In the genomic region with DNA sequence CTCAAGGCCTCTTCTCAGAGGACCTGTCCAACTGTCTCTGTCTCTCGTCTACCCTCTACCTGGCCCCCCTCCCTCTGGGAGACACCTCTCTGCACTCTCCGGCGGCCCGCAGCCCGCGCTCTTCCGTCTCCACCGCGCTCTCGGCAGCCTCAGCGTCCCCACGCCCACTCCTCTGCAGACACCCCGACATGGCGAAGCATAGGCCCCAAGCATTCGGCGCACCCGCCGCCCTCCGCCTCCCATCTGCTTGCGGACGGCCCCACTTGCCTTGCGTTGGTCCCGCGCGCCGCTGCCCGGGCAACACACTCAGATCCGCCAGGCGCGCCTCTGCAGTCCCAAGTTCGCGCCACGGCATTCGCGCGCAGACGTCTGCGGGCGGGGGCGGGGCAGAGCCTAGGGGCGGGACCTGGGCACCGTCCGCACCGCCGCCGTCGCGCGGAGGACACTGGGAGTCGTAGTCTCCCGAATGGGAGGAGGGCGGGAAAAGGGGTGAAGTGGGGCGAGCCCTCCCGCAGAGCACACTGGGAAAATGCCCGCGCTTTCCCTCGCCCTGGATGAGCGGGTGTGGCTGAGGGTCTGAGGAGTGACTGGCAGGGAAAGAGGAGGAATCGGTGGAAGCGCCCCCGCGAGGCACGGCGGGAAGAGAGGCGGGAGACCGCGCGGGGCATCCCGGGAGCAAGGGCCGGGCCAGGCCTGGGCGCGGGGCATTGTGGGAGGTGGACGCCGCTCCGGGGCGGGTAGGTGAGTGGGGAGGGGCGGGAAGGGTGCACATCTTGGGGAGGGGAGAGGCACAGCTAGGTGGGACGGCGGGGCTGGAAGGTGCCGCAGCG, we compare ENCODE assay signal across 8 cellular contexts. TPM values are rescaled to one million over a fixed set of nuclear protein-coding genes. Genes with fewer than 3 reads are reported as not detected.
DNase-seq lines count a peak whose midpoint lies in the region; ATAC-seq, FAIRE-seq and TF ChIP-seq lines count a peak whose summit lies in the region.

A gene (minus strand): TSS at position 371 of the 830 bp plus-strand sequence. CDS start 4,778 bp downstream, outside the sequence.
A gene (plus strand): TSS at position 707 of the 830 bp plus-strand sequence. CDS start 1,123 bp downstream, outside the sequence.

- H3K4me3 Mint-ChIP-seq in progenitor cell of endocrine pancreas (ENCODE audit: low read depth) = peak within 1 kb of the TSS; percentile 94

- peaks cover 12% of the 10 kb centered on the region for H3K4me1 Mint-ChIP-seq in progenitor cell of endocrine pancreas (ENCODE audit: low read depth)

- no peaks in the 10 kb centered on the region for H3K9me3 Mint-ChIP-seq in progenitor cell of endocrine pancreas (ENCODE audit: low read depth)

- peak; percentile 21 for TF ChIP-seq CTCF in progenitor cell of endocrine pancreas (IDR thresholded peaks at IDR 0.05; ENCODE audit: unreplicated experiment)

- peak; percentile 75 for ATAC-seq in HG02852 (IDR thresholded peaks at IDR 0.05; ENCODE audit: unreplicated experiment)
- ATAC-seq in left cardiac atrium = peak; percentile 97

- DNase-seq in GM12892 (ENCODE audit: insufficient read length) (peak; percentile 98), NCI-H146 treated with DMSO at 0.1 percent for 48 hours (lab: John Stamatoyannopoulos, UW; ENCODE audit: unreplicated experiment) (peak; percentile 93), T-helper 1 cell (peak; percentile 79 to 94 (median 84)), amniotic epithelial cell (ENCODE audit: low read depth) (peak; percentile 95), left cardiac atrium (peak; percentile 93), progenitor cell of endocrine pancreas (ENCODE audit: low spot score, unreplicated experiment) (peak; percentile 88), ureter (ENCODE audit: low spot score) (peak; percentile 92)

- peak; percentile 97 for FAIRE-seq in GM12892 (lab: Jason Lieb, UNC)

- no peaks in the 10 kb centered on the region for H3K27me3 Mint-ChIP-seq in progenitor cell of endocrine pancreas

- intact Hi-C loops in left cardiac atrium (cut with DNase I) = no loop called here

- H3K27ac Mint-ChIP-seq in progenitor cell of endocrine pancreas = peak within 1 kb of the TSS; percentile 98

- peaks cover 12% of the 10 kb centered on the region for H3K36me3 Mint-ChIP-seq in progenitor cell of endocrine pancreas (ENCODE audit: insufficient read depth)

- TF ChIP-seq POLR2A in GM12892 (IDR thresholded peaks at IDR 0.05; ENCODE audit: low read depth, low read length) = peak; percentile 33; the same call in 1 of the 2 replicates

RNA-seq across cellular contexts. Expression of the first gene that starts in this region (rescaled TPM):
- 67.7 TPM for polyA plus RNA-seq in GM12892 (2012; ENCODE audit: missing spikeins)
- total RNA-seq in left cardiac atrium (1 to 10 TPM; 5.8 to 7.4 TPM), progenitor cell of endocrine pancreas (90.4 and 91.0 TPM in 2 replicates), ureter (25.5 TPM)

RNA-seq across cellular contexts. Expression of the second gene that starts in this region (rescaled TPM):
- 3.6 TPM for polyA plus RNA-seq in GM12892 (2012; ENCODE audit: missing spikeins)
- 1 to 10 TPM; 4.6 to 6.2 TPM for total RNA-seq in left cardiac atrium
- 10.3 and 11.8 TPM in 2 replicates for total RNA-seq in progenitor cell of endocrine pancreas
- 5.2 TPM for total RNA-seq in ureter

Comparison
In these comparisons a context has a peak if more than half of its experiments do, and no peak if none do; other contexts are left out.
1. Peak in every context shown above with its lines: DNase-seq and ATAC-seq.